Comparison of ENCODE assay signal across 15 cellular contexts in the genomic region with DNA sequence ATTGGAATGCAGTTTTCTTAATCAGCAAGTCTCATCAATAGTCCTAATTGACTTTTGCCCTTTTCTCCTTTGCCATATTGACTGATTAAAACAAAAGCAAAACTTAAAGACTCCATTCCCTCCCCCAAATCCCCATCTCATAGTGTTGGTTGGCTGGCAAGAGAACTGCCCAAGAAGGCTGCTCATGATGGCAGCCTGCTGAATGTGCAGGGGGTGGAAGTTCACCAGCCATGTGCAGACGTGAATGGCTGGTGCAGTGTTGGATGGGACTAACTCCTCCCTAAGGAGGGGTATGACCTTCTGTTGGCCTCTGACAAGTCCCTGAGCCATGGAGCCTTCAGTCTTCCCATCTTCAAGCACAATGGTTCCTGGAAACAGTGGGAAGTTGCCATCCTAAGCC. TPM values are rescaled to one million over a fixed set of nuclear protein-coding genes. Genes with fewer than 3 reads are reported as not detected.
A peak's percentile ranks its signal among the peaks of the same experiment; 100 is the strongest.
DNase-seq lines count a peak whose midpoint lies in the region; ATAC-seq and TF ChIP-seq lines count a peak whose summit lies in the region.
"Had no signal": no experiment of that assay in that cellular context is flagged by ENCODE, and none has a peak within 500 bp of the region (broad histone marks: within the 10 kb centered on the region; RNA-seq: fewer than 3 reads in every experiment).

No MANE protein-coding gene starts in this region.

- TF ChIP-seq CTCF in WTC11 (IDR thresholded peaks at IDR 0.05) (no peak), mesothelial cell of epicardium (IDR thresholded peaks at IDR 0.05; ENCODE audit: unreplicated experiment) (no peak), left ventricle myocardium inferior (IDR thresholded peaks at IDR 0.05; ENCODE audit: borderline replicate concordance) (no peak)

- ATAC-seq in WTC11 (peak; percentile 24; the same call in 1 of the 2 replicates), GM18868 (IDR thresholded peaks at IDR 0.05; ENCODE audit: unreplicated experiment) (no peak)

- no peak overlapping the region for H3K4me3 ChIP-seq in BLaER1
- H3K4me3 ChIP-seq in left ventricle myocardium inferior: no peak overlapping the region
- H3K4me3 ChIP-seq: upper lobe of left lung had no signal

- CTCF ChIA-PET in WTC11 (lab: Charles Lee): interaction anchor here (0.6 kb wide), 1 partner anchor 134 kb away, joined by 3 read pairs; no protein-coding TSS in a partner anchor

- H3K4me3 Mint-ChIP-seq in WTC11 (no peak overlapping the region), mesothelial cell of epicardium (no peak overlapping the region)
- H3K4me3 Mint-ChIP-seq: H9 had no signal

- 0 out of 2 replicates have a peak overlapping the region, but pooled peaks have one; percentile 3 for H3K27ac Mint-ChIP-seq in WTC11
- H3K27ac Mint-ChIP-seq in mesothelial cell of epicardium: peak overlapping the region; percentile 7
- H3K27ac Mint-ChIP-seq: H9 had no signal

- peaks cover 95% of the 10 kb centered on the region for H3K4me1 ChIP-seq in BLaER1
- H3K4me1 ChIP-seq in left ventricle myocardium inferior: peaks cover 100% of the 10 kb centered on the region

- H3K27ac ChIP-seq in BLaER1: peak overlapping the region; percentile 89
- H3K27ac ChIP-seq in left ventricle myocardium inferior (replicated peaks): no peak overlapping the region
- H3K27ac ChIP-seq: C4-2B had no signal

- H3K4me2 ChIP-seq in BLaER1: peak overlapping the region; percentile 94

- H3K27me3 Mint-ChIP-seq in WTC11 (ENCODE audit: low read depth) (peaks cover 6% of the 10 kb centered on the region), mesothelial cell of epicardium (ENCODE audit: low read depth) (no peaks in the 10 kb centered on the region)

- H3K4me1 Mint-ChIP-seq in WTC11 (peaks cover 75% of the 10 kb centered on the region), mesothelial cell of epicardium (peaks cover 58% of the 10 kb centered on the region)

- peak; percentile 42 for DNase-seq in ELR (ENCODE audit: low read depth)
- no peak for DNase-seq in WTC11 (ENCODE audit: low spot score)
- DNase-seq in mesothelial cell of epicardium (ENCODE audit: low spot score in 2 of 2, unreplicated experiment in 2 of 2): no peak
- DNase-seq in ecto neural progenitor cell (ENCODE audit: low spot score): no peak
- no peak for DNase-seq in G401 (ENCODE audit: low spot score)
- no peak for DNase-seq in left ventricle myocardium inferior
- DNase-seq: H9; NCI-H187; NCI-H524; stimulated activated CD4-positive, alpha-beta T cell treated with anti-CD3 and anti-CD28 coated beads, Interleukin-2, amount 100 ng/mL, for 24 hours; T-helper 9 cell; upper lobe of left lung had no signal

- POLR2A ChIA-PET in WTC11 (lab: Charles Lee): no interaction called here

- intact Hi-C loops in left ventricle myocardium inferior (cut with micrococcal nuclease): no loop called here

- in situ Hi-C loops in G401 (cut with HindIII; ENCODE audit: low sequenced_read_pairs): no loop called here

- no peaks in the 10 kb centered on the region for H3K9me3 ChIP-seq in BLaER1
- no peaks in the 10 kb centered on the region for H3K9me3 ChIP-seq in left ventricle myocardium inferior (replicated peaks)
- H3K9me3 ChIP-seq: upper lobe of left lung had no signal

- H3K9me3 Mint-ChIP-seq in WTC11 (no peaks in the 10 kb centered on the region), mesothelial cell of epicardium (no peaks in the 10 kb centered on the region)
- H3K9me3 Mint-ChIP-seq: H9 had no signal

- H4K20me1 ChIP-seq in BLaER1: peaks cover 56% of the 10 kb centered on the region

- H3K36me3 ChIP-seq in BLaER1 (peaks cover 32% of the 10 kb centered on the region), left ventricle myocardium inferior (peaks cover 7% of the 10 kb centered on the region)
- H3K36me3 ChIP-seq: upper lobe of left lung had no signal

- H3K9ac ChIP-seq in BLaER1: no peak overlapping the region

- peaks cover 6% of the 10 kb centered on the region for H3K36me3 Mint-ChIP-seq in WTC11
- H3K36me3 Mint-ChIP-seq in mesothelial cell of epicardium: peaks cover 5% of the 10 kb centered on the region

- no peaks in the 10 kb centered on the region for H3K27me3 ChIP-seq in BLaER1
- H3K27me3 ChIP-seq in left ventricle myocardium inferior (ENCODE audit: low read depth): no peaks in the 10 kb centered on the region
- H3K27me3 ChIP-seq: upper lobe of left lung had no signal

TF ChIP-seq in WTC11, 78 proteins besides CTCF, POLR2A, EP300 and RAD21:
- TF ChIP-seq, protein P1, sequence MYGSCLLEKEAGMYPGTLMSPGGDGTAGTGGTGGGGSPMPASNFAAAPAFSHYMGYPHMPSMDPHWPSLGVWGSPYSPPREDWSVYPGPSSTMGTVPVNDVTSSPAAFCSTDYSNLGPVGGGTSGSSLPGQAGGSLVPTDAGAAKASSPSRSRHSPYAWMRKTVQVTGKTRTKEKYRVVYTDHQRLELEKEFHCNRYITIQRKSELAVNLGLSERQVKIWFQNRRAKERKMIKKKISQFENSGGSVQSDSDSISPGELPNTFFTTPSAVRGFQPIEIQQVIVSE (CRISPR knock-in tag; IDR thresholded peaks at IDR 0.05; ENCODE audit: borderline replicate concordance): no peak
- TF ChIP-seq, protein P2, sequence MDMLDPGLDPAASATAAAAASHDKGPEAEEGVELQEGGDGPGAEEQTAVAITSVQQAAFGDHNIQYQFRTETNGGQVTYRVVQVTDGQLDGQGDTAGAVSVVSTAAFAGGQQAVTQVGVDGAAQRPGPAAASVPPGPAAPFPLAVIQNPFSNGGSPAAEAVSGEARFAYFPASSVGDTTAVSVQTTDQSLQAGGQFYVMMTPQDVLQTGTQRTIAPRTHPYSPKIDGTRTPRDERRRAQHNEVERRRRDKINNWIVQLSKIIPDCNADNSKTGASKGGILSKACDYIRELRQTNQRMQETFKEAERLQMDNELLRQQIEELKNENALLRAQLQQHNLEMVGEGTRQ (CRISPR knock-in tag; IDR thresholded peaks at IDR 0.05): no peak
- TF ChIP-seq JUN (CRISPR knock-in tag; IDR thresholded peaks at IDR 0.05): no peak

RNA-seq across cellular contexts. Expression of a gene that starts 7.0 kb away (rescaled TPM):
- total RNA-seq in WTC11 (2021): 20.2 to 34.6 TPM (median 25.0 TPM) in 3 replicates
- 89.9 to 96.2 TPM (median 90.7 TPM) in 3 replicates for total RNA-seq in mesothelial cell of epicardium
- total RNA-seq in G401 (2014; rRNA removed; shearing (Covaris generic)): 11.1 and 21.9 TPM in 2 replicates
- total RNA-seq in left ventricle myocardium inferior: 18.8 TPM
